8 cellular contexts compared by ENCODE assay signal in genomic region chr17:3636908-3637373, GRCh38. TPM values are rescaled to one million over a fixed set of nuclear protein-coding genes. Genes with fewer than 3 reads are reported as not detected.
A peak's percentile ranks its signal among the peaks of the same experiment; 100 is the strongest.
DNase-seq lines count a peak whose midpoint lies in the region; ATAC-seq and TF ChIP-seq lines count a peak whose summit lies in the region.

No MANE protein-coding gene starts in this region.

- no peaks in the 10 kb centered on the region for H3K27me3 ChIP-seq in liver (ENCODE audit: control insufficient read depth in 4 of 4, insufficient read depth in 4 of 4, low read length in 3 of 4)
- H3K27me3 ChIP-seq in upper lobe of left lung, result no peaks in the 10 kb centered on the region

- peaks cover 20% of the 10 kb centered on the region for H3K4me1 Mint-ChIP-seq in activated naive CD4-positive, alpha-beta T cell treated with anti-CD3 and anti-CD28 coated beads, Interleukin-2, amount 50 U/mL, for 24 hours

- in situ Hi-C loops in astrocyte of the spinal cord (cut with HindIII; ENCODE audit: low sequenced_read_pairs), result no loop called here

- H3K4me3 Mint-ChIP-seq in activated naive CD4-positive, alpha-beta T cell treated with anti-CD3 and anti-CD28 coated beads, Interleukin-2, amount 50 U/mL, for 24 hours, result peak overlapping the region; percentile 95

- TF ChIP-seq RAD21 in liver (IDR thresholded peaks at IDR 0.05), result no peak

- no peak for DNase-seq in activated naive CD4-positive, alpha-beta T cell treated with Interleukin-2 at 50 U/mL for 16 hours
- DNase-seq in astrocyte of the spinal cord (ENCODE audit: low read depth, low spot score), result no peak
- no peak for DNase-seq in upper lobe of left lung
- no peak for DNase-seq in SIG-M5 treated with dmso at 0.1 percent for 504 hours (lab: John Stamatoyannopoulos, UW; ENCODE audit: unreplicated experiment)

- TF ChIP-seq EP300 in upper lobe of left lung (IDR thresholded peaks at IDR 0.05), result no peak

- no peaks in the 10 kb centered on the region for H3K9me3 ChIP-seq in liver (ENCODE audit: control insufficient read depth in 4 of 4, low read length in 3 of 4)
- H3K9me3 ChIP-seq in upper lobe of left lung, result no peaks in the 10 kb centered on the region

- H3K27ac Mint-ChIP-seq in activated naive CD4-positive, alpha-beta T cell treated with anti-CD3 and anti-CD28 coated beads, Interleukin-2, amount 50 U/mL, for 24 hours, result peak overlapping the region; percentile 70

- peak overlapping the region; percentile 54 to 88 for H3K9ac ChIP-seq in liver (ENCODE audit: low read depth in 1 of 2, low read length in 2 of 2)

- no peaks in the 10 kb centered on the region for H3K27me3 Mint-ChIP-seq in activated naive CD4-positive, alpha-beta T cell treated with anti-CD3 and anti-CD28 coated beads, Interleukin-2, amount 50 U/mL, for 24 hours

- no peaks in the 10 kb centered on the region for H3K36me3 Mint-ChIP-seq in activated naive CD4-positive, alpha-beta T cell treated with anti-CD3 and anti-CD28 coated beads, Interleukin-2, amount 50 U/mL, for 24 hours

- no peak for TF ChIP-seq POLR2A in upper lobe of left lung (IDR thresholded peaks at IDR 0.05)

- ATAC-seq in HG03460 (IDR thresholded peaks at IDR 0.05; ENCODE audit: unreplicated experiment), result peak; percentile 24
- ATAC-seq in upper lobe of left lung (ENCODE audit: low FRiP score in 2 of 2), result peak in 1 of 2 donors; percentile 3
- no peak for ATAC-seq in HG03108 (IDR thresholded peaks at IDR 0.05; ENCODE audit: unreplicated experiment)

- H3K27ac ChIP-seq in liver (ENCODE audit: low read depth in 1 of 2, low read length in 2 of 2), result peak overlapping the region; percentile 95 to 97
- peak overlapping the region; percentile 97 to 99 (median 98) for H3K27ac ChIP-seq in upper lobe of left lung

- H3K36me3 ChIP-seq in liver (ENCODE audit: control insufficient read depth in 4 of 4, insufficient read depth in 3 of 4, low read depth in 1 of 4, low read length in 3 of 4), result peaks cover 0 to 7% (median 2%) of the 10 kb centered on the region in 4 donors
- peaks cover 0 to 7% (median 0%) of the 10 kb centered on the region in 4 donors for H3K36me3 ChIP-seq in upper lobe of left lung

- TF ChIP-seq CTCF in astrocyte of the spinal cord (IDR thresholded peaks at IDR 0.05; ENCODE audit: low read depth, low read length) (no peak), liver (IDR thresholded peaks at IDR 0.05; ENCODE audit: low read depth, low read length, missing input control) (no peak), upper lobe of left lung (IDR thresholded peaks at IDR 0.05) (peak in 1 of 6 experiments; percentile 1)

- H3K9me3 Mint-ChIP-seq in activated naive CD4-positive, alpha-beta T cell treated with anti-CD3 and anti-CD28 coated beads, Interleukin-2, amount 50 U/mL, for 24 hours, result no peaks in the 10 kb centered on the region

- WGBS in liver, result 4% methylated on average over 31 of the region's 31 CpGs
- whole genome bisulfite sequencing in upper lobe of left lung, 2 donors, result 2% methylated on average over 15 to 25 of the region's 31 CpGs

- H3K4me1 ChIP-seq in liver (ENCODE audit: control insufficient read depth in 4 of 4, insufficient read depth in 4 of 4, low read length in 3 of 4) (peaks cover 6 to 22% (median 15%) of the 10 kb centered on the region in 4 donors), upper lobe of left lung (peaks cover 26 to 72% (median 31%) of the 10 kb centered on the region in 4 donors)

- H3K4me3 ChIP-seq in astrocyte of the spinal cord (ENCODE audit: low read depth, low read length), result peak overlapping the region; percentile 76
- H3K4me3 ChIP-seq in liver (ENCODE audit: low read depth in 1 of 3, low read length in 3 of 3), result peak overlapping the region; percentile 85 to 94 (median 88)
- peak overlapping the region; percentile 83 to 100 (median 94) for H3K4me3 ChIP-seq in upper lobe of left lung

TF ChIP-seq in liver, 16 proteins besides CTCF, POLR2A, EP300 and RAD21:
- TF ChIP-seq SP1 (IDR thresholded peaks at IDR 0.05), result no peak
- no peak for TF ChIP-seq JUND (IDR thresholded peaks at IDR 0.05)
- no peak for TF ChIP-seq FOXA1 (IDR thresholded peaks at IDR 0.05)
- no peak for TF ChIP-seq ATF3 (IDR thresholded peaks at IDR 0.05)
- TF ChIP-seq, protein P1, sequence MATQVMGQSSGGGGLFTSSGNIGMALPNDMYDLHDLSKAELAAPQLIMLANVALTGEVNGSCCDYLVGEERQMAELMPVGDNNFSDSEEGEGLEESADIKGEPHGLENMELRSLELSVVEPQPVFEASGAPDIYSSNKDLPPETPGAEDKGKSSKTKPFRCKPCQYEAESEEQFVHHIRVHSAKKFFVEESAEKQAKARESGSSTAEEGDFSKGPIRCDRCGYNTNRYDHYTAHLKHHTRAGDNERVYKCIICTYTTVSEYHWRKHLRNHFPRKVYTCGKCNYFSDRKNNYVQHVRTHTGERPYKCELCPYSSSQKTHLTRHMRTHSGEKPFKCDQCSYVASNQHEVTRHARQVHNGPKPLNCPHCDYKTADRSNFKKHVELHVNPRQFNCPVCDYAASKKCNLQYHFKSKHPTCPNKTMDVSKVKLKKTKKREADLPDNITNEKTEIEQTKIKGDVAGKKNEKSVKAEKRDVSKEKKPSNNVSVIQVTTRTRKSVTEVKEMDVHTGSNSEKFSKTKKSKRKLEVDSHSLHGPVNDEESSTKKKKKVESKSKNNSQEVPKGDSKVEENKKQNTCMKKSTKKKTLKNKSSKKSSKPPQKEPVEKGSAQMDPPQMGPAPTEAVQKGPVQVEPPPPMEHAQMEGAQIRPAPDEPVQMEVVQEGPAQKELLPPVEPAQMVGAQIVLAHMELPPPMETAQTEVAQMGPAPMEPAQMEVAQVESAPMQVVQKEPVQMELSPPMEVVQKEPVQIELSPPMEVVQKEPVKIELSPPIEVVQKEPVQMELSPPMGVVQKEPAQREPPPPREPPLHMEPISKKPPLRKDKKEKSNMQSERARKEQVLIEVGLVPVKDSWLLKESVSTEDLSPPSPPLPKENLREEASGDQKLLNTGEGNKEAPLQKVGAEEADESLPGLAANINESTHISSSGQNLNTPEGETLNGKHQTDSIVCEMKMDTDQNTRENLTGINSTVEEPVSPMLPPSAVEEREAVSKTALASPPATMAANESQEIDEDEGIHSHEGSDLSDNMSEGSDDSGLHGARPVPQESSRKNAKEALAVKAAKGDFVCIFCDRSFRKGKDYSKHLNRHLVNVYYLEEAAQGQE (IDR thresholded peaks at IDR 0.05), result no peak
- TF ChIP-seq HNF4G (IDR thresholded peaks at IDR 0.05), result no peak
- no peak for TF ChIP-seq EGR1 (IDR thresholded peaks at IDR 0.05; ENCODE audit: low read depth in 2 of 2)

RNA-seq across cellular contexts. Expression of gene CTNS, which starts 0.4 kb away (rescaled TPM):
- total RNA-seq in liver, result 10 to 100 TPM in 1 of 2 donors, 1 to 10 TPM in 1; 8.1 to 15.3 TPM
- polyA plus RNA-seq in liver, result 10 to 100 TPM in 1 of 2 donors, 1 to 10 TPM in 1; 6.6 to 11.0 TPM
- total RNA-seq in upper lobe of left lung, result 10 to 100 TPM; 22.1 to 31.4 (median 25.3) TPM

RNA-seq across cellular contexts. Expression of gene SHPK, which starts 0.9 kb away (rescaled TPM):
- 10 to 100 TPM in 1 of 2 donors, 1 to 10 TPM in 1; 9.3 to 66.6 TPM for total RNA-seq in liver
- polyA plus RNA-seq in liver, result 10 to 100 TPM; 16.5 to 17.4 TPM
- total RNA-seq in upper lobe of left lung, result 10 to 100 TPM; 10.5 to 25.1 (median 12.4) TPM

RNA-seq across cellular contexts. Expression of gene TRPV1, which starts 27.7 kb away (rescaled TPM):
- total RNA-seq in liver (10 to 100 TPM in 1 of 2 donors, 1 to 10 TPM in 1; 2.5 to 12.7 TPM), upper lobe of left lung (10 to 100 TPM in 1 of 6 donors, 1 to 10 TPM in 5; 2.0 to 16.8 (median 4.8) TPM)
- polyA plus RNA-seq in liver, result 1 to 10 TPM; 3.0 to 3.7 TPM

RNA-seq across cellular contexts. Expression of gene TAX1BP3, which starts 31.4 kb away (rescaled TPM):
- total RNA-seq in liver (10 to 100 TPM; 11.9 to 19.8 TPM), upper lobe of left lung (100 to 1,000 TPM in 4 of 6 donors, 10 to 100 TPM in 2; 49.2 to 200 (median 126) TPM)
- polyA plus RNA-seq in liver, result 10 to 100 TPM; 20.1 to 27.7 TPM

RNA-seq across cellular contexts. Expression of gene EMC6, which starts 31.7 kb away (rescaled TPM):
- 10 to 100 TPM; 12.3 to 15.3 TPM for total RNA-seq in liver
- 100 to 1,000 TPM in 1 of 2 donors, 10 to 100 TPM in 1; 80.0 to 107 TPM for polyA plus RNA-seq in liver
- total RNA-seq in upper lobe of left lung, result 10 to 100 TPM in 4 of 6 donors, 1 to 10 TPM in 1, not detected in 1; 9.8 to 38.7 (median 36.5) TPM
